ENCODE assay signal across 10 cellular contexts in genomic region chr6:161341638-161342037, GRCh38.
"Had no signal": no experiment of that assay in that cellular context is flagged by ENCODE, and none has a peak within 500 bp of the region (broad histone marks: within the 10 kb centered on the region; RNA-seq: fewer than 3 reads in every experiment).

No MANE protein-coding gene starts in this region.

- DNase-seq: GM23248, GOT3, H7, HFFc6, IMR-90, KBM-7 had no signal

- H3K36me3 ChIP-seq: HAP-1 had no signal

- H3K4me3 Mint-ChIP-seq: HFFc6 had no signal

- H3K9ac ChIP-seq: GM23248 had no signal

- H3K27ac Mint-ChIP-seq: HFFc6 had no signal

- H3K4me3 ChIP-seq: GM23248, HAP-1 had no signal

- H2AFZ ChIP-seq: GM23248 had no signal

- H3K27ac ChIP-seq: GM23248, HL-60 had no signal

- H3K4me1 ChIP-seq: HAP-1 had no signal

- ATAC-seq: HCT116 had no signal

- FAIRE-seq: HTR-8/SVneo had no signal

- H3K9me3 ChIP-seq: HAP-1 had no signal
